Comparison of ENCODE assay signal across 1 cellular context in genomic region chr3:16033889-16034687, GRCh38.
TF ChIP-seq lines count a peak whose summit lies in the region.

No MANE protein-coding gene starts in this region.

TF ChIP-seq in SK-N-SH treated with all-trans-retinoic acid at 6 μM for 48 hours, 23 proteins besides CTCF, POLR2A, EP300 and RAD21 (continued from another document):
- TF ChIP-seq ZNF70 (CRISPR knock-in tag; IDR thresholded peaks at IDR 0.05) (no peak), ARNTL (CRISPR knock-in tag; IDR thresholded peaks at IDR 0.05; ENCODE audit: borderline replicate concordance, low read depth) (no peak), CSRNP3 (CRISPR knock-in tag; IDR thresholded peaks at IDR 0.05) (no peak)
